ENCODE assay signal across 10 cellular contexts in the genomic region with DNA sequence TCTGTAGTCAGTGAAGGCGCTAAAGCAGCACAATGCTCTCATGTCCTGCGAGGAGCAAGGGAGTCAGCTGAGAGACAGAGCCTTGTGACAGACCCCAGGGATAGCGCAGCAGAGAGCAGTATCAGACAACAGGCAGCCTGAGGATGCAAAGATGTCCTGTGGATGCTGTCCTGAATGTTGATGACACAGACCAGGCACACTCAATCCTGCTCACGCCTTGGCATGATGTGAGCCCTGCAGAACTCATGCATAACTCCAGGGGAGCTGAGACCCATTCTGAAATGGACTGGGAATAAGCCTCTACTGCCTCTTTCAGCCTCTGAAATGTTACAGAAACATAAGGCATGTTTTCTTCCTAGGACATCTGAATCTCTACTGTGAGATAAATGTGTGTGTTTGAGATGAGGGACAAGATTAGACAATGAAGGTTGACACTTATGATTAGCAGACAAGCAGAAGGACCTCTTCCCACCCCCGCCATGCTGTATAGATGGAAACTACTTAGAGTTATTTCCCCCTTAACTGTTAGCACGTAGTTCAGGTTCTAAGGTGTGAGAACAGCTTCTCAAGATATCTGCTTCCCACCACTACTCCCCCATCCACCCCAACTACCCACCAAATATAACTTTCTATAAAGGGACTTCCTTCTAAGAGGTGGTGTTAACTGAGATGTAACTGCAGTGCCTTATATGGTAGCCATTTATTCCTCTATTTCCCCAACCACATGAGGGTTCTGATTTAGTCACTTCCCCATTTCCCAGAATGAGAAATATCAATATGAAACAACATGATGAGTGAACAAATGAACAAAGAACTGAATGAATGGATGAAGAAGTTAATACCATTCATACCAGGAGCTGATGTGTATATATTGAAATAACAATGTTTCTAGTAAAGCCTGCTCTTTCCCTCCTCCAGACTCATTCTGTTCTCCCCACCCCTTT. TPM values are rescaled to one million over a fixed set of nuclear protein-coding genes. Genes with fewer than 3 reads are reported as not detected.
DNase-seq lines count a peak whose midpoint lies in the region; ATAC-seq and TF ChIP-seq lines count a peak whose summit lies in the region.
"Had no signal": no experiment of that assay in that cellular context is flagged by ENCODE, and none has a peak within 500 bp of the region (broad histone marks: within the 10 kb centered on the region; RNA-seq: fewer than 3 reads in every experiment).

No MANE protein-coding gene starts in this region.

- no peaks in the 10 kb centered on the region for H3K36me3 ChIP-seq in hepatocyte (replicated peaks; ENCODE audit: insufficient read depth, low read depth)

- H3K27me3 ChIP-seq in hepatocyte, result peaks cover 3% of the 10 kb centered on the region

- TF ChIP-seq CTCF in hepatocyte (IDR thresholded peaks at IDR 0.05; ENCODE audit: poor library complexity), result no peak

- no peak overlapping the region for H3K27ac ChIP-seq in hepatocyte

- no peak overlapping the region for H3K4me2 ChIP-seq in hepatocyte

- peaks cover 47% of the 10 kb centered on the region for H3K4me1 Mint-ChIP-seq in activated T-helper 2 cell treated with anti-CD3 and anti-CD28 coated beads, Interferon-gamma antibody, Interleukin-2, Interleukin-4, amounts not matched to agents 10 μg/mL and 5 μg/mL and 100 μg/mL, durations not matched to agents 14 hours and 24 hours and 36 hours (ENCODE audit: low read depth)

- no peaks in the 10 kb centered on the region for H3K79me2 ChIP-seq in hepatocyte

- H3K9me3 ChIP-seq in hepatocyte (ENCODE audit: low read depth), result no peaks in the 10 kb centered on the region

- H3K36me3 Mint-ChIP-seq in activated T-helper 2 cell treated with anti-CD3 and anti-CD28 coated beads, Interferon-gamma antibody, Interleukin-2, Interleukin-4, amounts not matched to agents 10 μg/mL and 5 μg/mL and 100 μg/mL, durations not matched to agents 14 hours and 24 hours and 36 hours (ENCODE audit: low read depth), result peaks cover 38% of the 10 kb centered on the region

- no peak overlapping the region for H3K4me3 Mint-ChIP-seq in activated T-helper 2 cell treated with anti-CD3 and anti-CD28 coated beads, Interferon-gamma antibody, Interleukin-2, Interleukin-4, amounts not matched to agents 10 μg/mL and 5 μg/mL and 100 μg/mL, durations not matched to agents 14 hours and 24 hours and 36 hours (ENCODE audit: low read depth)

- no peaks in the 10 kb centered on the region for H3K9me2 ChIP-seq in hepatocyte (replicated peaks; ENCODE audit: insufficient read depth)

- ATAC-seq in GM18508 (IDR thresholded peaks at IDR 0.05; ENCODE audit: insufficient read depth, unreplicated experiment) (peak; percentile 47), GM19467 (IDR thresholded peaks at IDR 0.05; ENCODE audit: unreplicated experiment) (peak; percentile 35), HG03196 (IDR thresholded peaks at IDR 0.05; ENCODE audit: unreplicated experiment) (peak; percentile 38)

- no peaks in the 10 kb centered on the region for H3K27me3 Mint-ChIP-seq in activated T-helper 2 cell treated with anti-CD3 and anti-CD28 coated beads, Interferon-gamma antibody, Interleukin-2, Interleukin-4, amounts not matched to agents 10 μg/mL and 5 μg/mL and 100 μg/mL, durations not matched to agents 14 hours and 24 hours and 36 hours (ENCODE audit: low read depth)

- intact Hi-C loops in activated T-helper 2 cell treated with anti-CD3 and anti-CD28 coated beads, Interferon-gamma antibody, Interleukin-2, Interleukin-4, amounts not matched to agents 10 μg/mL and 5 μg/mL and 100 μg/mL, durations not matched to agents 14 hours and 24 hours and 36 hours (cut with micrococcal nuclease), result loop anchor here (1.0 to 2.0 kb wide), 2 partner anchors 9 to 38 kb away; no protein-coding TSS in a partner anchor
- intact Hi-C loops in cardiac septum (cut with DNase I), result no loop called here

- 79% methylated on average over 6 of the region's 6 CpGs for WGBS in hepatocyte (ENCODE audit: low lambda C conversion rate, missing lambda C conversion rate)

- DNase-seq in activated T-helper 2 cell treated with anti-CD3 and anti-CD28 coated beads, Interferon-gamma antibody, Interleukin-2, Interleukin-4, amounts not matched to agents 10 μg/mL and 5 μg/mL and 100 μg/mL, durations not matched to agents 14 hours and 24 hours and 36 hours (ENCODE audit: low spot score), result no peak
- DNase-seq in hepatocyte (ENCODE audit: low spot score), result no peak
- no peak for DNase-seq in AG08396 (ENCODE audit: low spot score)
- DNase-seq in NCI-H345 (lab: John Stamatoyannopoulos, UW), result no peak
- no peak for DNase-seq in cardiac septum (ENCODE audit: low spot score)
- DNase-seq: NK-92 treated with Interleukin-12 subunit alpha and Interleukin-12 subunit beta, amount 100 ng/mL, for 24 hours; stimulated activated naive CD4-positive, alpha-beta T cell had no signal

- H2AFZ ChIP-seq in hepatocyte, result no peak overlapping the region

- no peak overlapping the region for H3K4me3 ChIP-seq in hepatocyte

- H3K4me1 ChIP-seq in hepatocyte (ENCODE audit: insufficient read depth), result peaks cover 6% of the 10 kb centered on the region

- peaks cover 44% of the 10 kb centered on the region for H3K9me3 Mint-ChIP-seq in activated T-helper 2 cell treated with anti-CD3 and anti-CD28 coated beads, Interferon-gamma antibody, Interleukin-2, Interleukin-4, amounts not matched to agents 10 μg/mL and 5 μg/mL and 100 μg/mL, durations not matched to agents 14 hours and 24 hours and 36 hours

- peak overlapping the region; percentile 43 for H3K27ac Mint-ChIP-seq in activated T-helper 2 cell treated with anti-CD3 and anti-CD28 coated beads, Interferon-gamma antibody, Interleukin-2, Interleukin-4, amounts not matched to agents 10 μg/mL and 5 μg/mL and 100 μg/mL, durations not matched to agents 14 hours and 24 hours and 36 hours

- H4K20me1 ChIP-seq in hepatocyte (ENCODE audit: insufficient read depth, poor library complexity, severe bottlenecking), result no peaks in the 10 kb centered on the region

RNA-seq across cellular contexts. Expression of a gene that starts 7.4 kb away (rescaled TPM):
- 90.4 and 93.7 TPM in 2 replicates for total RNA-seq in activated T-helper 2 cell treated with anti-CD3 and anti-CD28 coated beads, Interferon-gamma antibody, Interleukin-2, Interleukin-4, amounts not matched to agents 10 μg/mL and 5 μg/mL and 100 μg/mL, durations not matched to agents 14 hours and 24 hours and 36 hours
- 14.9 and 17.0 TPM in 2 replicates for total RNA-seq in hepatocyte
- 4.4 and 10.0 TPM in 2 replicates for polyA plus RNA-seq in hepatocyte
- 26.5 TPM for total RNA-seq in cardiac septum
